9 cellular contexts compared by ENCODE assay signal in the genomic region with DNA sequence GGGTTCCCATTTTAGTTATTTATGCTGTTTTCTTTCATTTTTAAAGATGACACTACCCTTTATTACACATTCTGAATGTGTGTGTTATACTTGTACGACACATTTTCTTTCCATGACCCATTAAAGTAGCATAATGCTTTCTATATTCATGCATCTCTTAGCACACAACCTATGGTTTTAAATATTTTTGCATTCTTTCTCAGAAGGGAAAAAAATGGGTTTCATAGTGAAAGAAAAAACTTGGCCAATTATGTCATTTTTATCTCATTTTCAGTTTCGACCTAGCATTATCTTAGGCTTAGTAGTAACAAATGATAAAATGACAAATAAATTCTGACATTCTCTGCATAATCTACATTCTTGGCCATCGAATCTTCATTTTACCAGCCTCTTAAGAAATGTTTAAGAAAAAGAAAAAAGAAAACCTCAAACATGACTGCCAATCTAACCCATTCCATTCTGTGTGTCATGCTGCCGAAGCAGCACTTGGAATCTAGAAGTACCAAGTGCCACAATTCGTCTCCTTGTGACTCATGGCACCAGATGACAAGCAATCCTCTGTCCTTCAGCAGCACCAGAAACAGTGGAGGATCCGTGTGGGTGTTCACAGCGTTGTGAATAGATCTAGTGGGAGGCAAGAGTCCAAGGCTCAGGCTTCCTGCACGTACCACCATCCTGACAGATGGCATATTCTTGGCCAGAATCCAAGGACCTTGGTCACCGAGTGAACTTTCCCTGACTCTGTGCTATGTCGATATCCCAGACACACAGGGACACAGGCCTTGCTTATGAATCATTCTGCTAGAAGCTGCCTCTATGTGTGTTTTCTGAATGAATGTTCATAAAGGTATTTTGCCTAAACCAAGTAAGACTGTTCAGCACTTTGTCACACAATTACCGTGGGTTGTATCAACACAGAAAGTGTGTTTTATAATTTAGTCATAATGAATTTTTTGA.
DNase-seq lines count a peak whose midpoint lies in the region; ATAC-seq lines count a peak whose summit lies in the region.
"Had no signal": no experiment of that assay in that cellular context is flagged by ENCODE, and none has a peak within 500 bp of the region (broad histone marks: within the 10 kb centered on the region; RNA-seq: fewer than 3 reads in every experiment).

No MANE protein-coding gene starts in this region.

- H3K4ac ChIP-seq in mesenchymal stem cell (ENCODE audit: low read depth in 1 of 2, low read length in 2 of 2) = no peak overlapping the region

- POLR2A ChIA-PET in CD4-positive, alpha-beta memory T cell (lab: Charles Lee; ENCODE audit: partially characterized antibody) = no interaction called here

- H3K23ac ChIP-seq in mesenchymal stem cell (ENCODE audit: low read length in 2 of 2) = no peak overlapping the region

- no peak overlapping the region for H3K14ac ChIP-seq in mesenchymal stem cell (ENCODE audit: low read length in 2 of 2)

- H3K4me2 ChIP-seq in mesenchymal stem cell (ENCODE audit: low read length, poor library complexity, severe bottlenecking) = peak overlapping the region; percentile 33

- DNase-seq in NCI-H2227 treated with DMSO at 0.1 percent for 48 hours (lab: John Stamatoyannopoulos, UW) (peak; percentile 18), caudate nucleus (lab: John Stamatoyannopoulos, UW) (peak in 35 of 61 donors; percentile 2 to 78 (median 25)), mesenchymal stem cell (peak; percentile 90), NCI-H1417 (lab: John Stamatoyannopoulos, UW) (no peak), NCI-H2196 treated with DMSO at 0.1 percent for 48 hours (lab: John Stamatoyannopoulos, UW; ENCODE audit: unreplicated experiment) (no peak)
- DNase-seq in CD4-positive, alpha-beta memory T cell = no peak

- H3K27ac ChIP-seq in caudate nucleus (ENCODE audit: low read depth, low read length) (no peak overlapping the region), mesenchymal stem cell (ENCODE audit: low read length, poor library complexity, severe bottlenecking) (peak overlapping the region; percentile 69)
- H3K27ac ChIP-seq in CD4-positive, alpha-beta memory T cell (ENCODE audit: low read depth, low read length) = no peak overlapping the region
- H3K27ac ChIP-seq: skin epidermis had no signal

- H3K27me3 Mint-ChIP-seq in CD4-positive, alpha-beta memory T cell = no peaks in the 10 kb centered on the region

- no peaks in the 10 kb centered on the region for H3K27me3 ChIP-seq in mesenchymal stem cell (ENCODE audit: control insufficient read depth in 1 of 2, insufficient read depth in 1 of 2, low read length in 2 of 2)
- no peaks in the 10 kb centered on the region for H3K27me3 ChIP-seq in CD4-positive, alpha-beta memory T cell (ENCODE audit: insufficient read depth, low read length)

- no peak overlapping the region for H3K27ac Mint-ChIP-seq in CD4-positive, alpha-beta memory T cell

- peak overlapping the region in 1 of 2 experiments; percentile 43 for H3K4me3 ChIP-seq in mesenchymal stem cell (ENCODE audit: insufficient read depth in 1 of 2, low read depth in 1 of 2, low read length in 2 of 2)
- no peak overlapping the region for H3K4me3 ChIP-seq in CD4-positive, alpha-beta memory T cell (ENCODE audit: low read length in 2 of 2)
- H3K4me3 ChIP-seq: skin epidermis had no signal

- no peak overlapping the region for H2AK5ac ChIP-seq in mesenchymal stem cell (ENCODE audit: low read length, severe bottlenecking)

- H3K9me3 Mint-ChIP-seq in CD4-positive, alpha-beta memory T cell = peaks cover 0 to 2% (median under 1%) of the 10 kb centered on the region in 8 donors

- no peak overlapping the region for H4K91ac ChIP-seq in mesenchymal stem cell (ENCODE audit: low read length)

- H3K18ac ChIP-seq in mesenchymal stem cell (ENCODE audit: low read depth in 1 of 2, low read length in 2 of 2) = peak overlapping the region; percentile 14 to 65

- H3K9ac ChIP-seq in mesenchymal stem cell (ENCODE audit: low read length) = peak overlapping the region; percentile 33

- no peak overlapping the region for H2AFZ ChIP-seq in mesenchymal stem cell (ENCODE audit: low read depth, low read length)

- no peaks in the 10 kb centered on the region for H3K9me3 ChIP-seq in mesenchymal stem cell (ENCODE audit: control insufficient read depth, low read length)
- no peaks in the 10 kb centered on the region for H3K9me3 ChIP-seq in CD4-positive, alpha-beta memory T cell (ENCODE audit: control insufficient read depth in 1 of 2, low read length in 2 of 2)

- no peaks in the 10 kb centered on the region for H3K36me3 ChIP-seq in mesenchymal stem cell (ENCODE audit: control insufficient read depth in 1 of 2, insufficient read depth in 2 of 2, low read depth in 1 of 2, low read length in 2 of 2)
- H3K36me3 ChIP-seq in CD4-positive, alpha-beta memory T cell (ENCODE audit: insufficient read depth, low read length) = no peaks in the 10 kb centered on the region

- H3K4me1 ChIP-seq in mesenchymal stem cell (ENCODE audit: control insufficient read depth, insufficient read depth, low read depth, low read length) = peaks cover 2% of the 10 kb centered on the region
- no peaks in the 10 kb centered on the region for H3K4me1 ChIP-seq in CD4-positive, alpha-beta memory T cell (ENCODE audit: insufficient read depth, low read length)

- WGBS in mesenchymal stem cell = 0% methylated on average over 7 of the region's 11 CpGs

- no peak overlapping the region for H2BK15ac ChIP-seq in mesenchymal stem cell (ENCODE audit: low read depth, poor library complexity, severe bottlenecking)

- H3K79me1 ChIP-seq in mesenchymal stem cell (replicated peaks; ENCODE audit: low read length, poor library complexity, severe bottlenecking) = no peaks in the 10 kb centered on the region

- intact Hi-C loops in CD4-positive, alpha-beta memory T cell (cut with micrococcal nuclease) = no loop called here

- H2BK5ac ChIP-seq in mesenchymal stem cell (ENCODE audit: low read depth, low read length, poor library complexity, severe bottlenecking) = no peak overlapping the region

- H3K4me3 Mint-ChIP-seq in CD4-positive, alpha-beta memory T cell = peak overlapping the region in 1 of 8 donors; percentile 13

- H3K36me3 Mint-ChIP-seq in CD4-positive, alpha-beta memory T cell = no peaks in the 10 kb centered on the region

- H2BK12ac ChIP-seq in mesenchymal stem cell (ENCODE audit: low read length in 2 of 2) = peak overlapping the region in 1 of 2 experiments; percentile 51

- H3K4me1 Mint-ChIP-seq in CD4-positive, alpha-beta memory T cell = no peaks in the 10 kb centered on the region

- H2BK120ac ChIP-seq in mesenchymal stem cell (ENCODE audit: low read depth, low read length) = no peak overlapping the region

- CTCF ChIA-PET in CD4-positive, alpha-beta memory T cell (lab: Charles Lee; ENCODE audit: partially characterized antibody) = no interaction called here

- H4K8ac ChIP-seq in mesenchymal stem cell (ENCODE audit: low read length) = peak overlapping the region; percentile 5

- ATAC-seq in GM18508 (IDR thresholded peaks at IDR 0.05; ENCODE audit: insufficient read depth, unreplicated experiment) = peak; percentile 56
- peak; percentile 62 for ATAC-seq in HG02623 (IDR thresholded peaks at IDR 0.05; ENCODE audit: unreplicated experiment)

Comparison
In these comparisons a context has a peak if more than half of its experiments do, and no peak if none do; other contexts are left out.
1. DNase-seq: peak in NCI-H2227 treated with DMSO at 0.1 percent for 48 hours (single experiment), caudate nucleus (35 of 61) and mesenchymal stem cell (single experiment); none in CD4-positive, alpha-beta memory T cell (0 of 5), NCI-H1417 (0 of 3) and NCI-H2196 treated with DMSO at 0.1 percent for 48 hours (single experiment).